In the genomic region with DNA sequence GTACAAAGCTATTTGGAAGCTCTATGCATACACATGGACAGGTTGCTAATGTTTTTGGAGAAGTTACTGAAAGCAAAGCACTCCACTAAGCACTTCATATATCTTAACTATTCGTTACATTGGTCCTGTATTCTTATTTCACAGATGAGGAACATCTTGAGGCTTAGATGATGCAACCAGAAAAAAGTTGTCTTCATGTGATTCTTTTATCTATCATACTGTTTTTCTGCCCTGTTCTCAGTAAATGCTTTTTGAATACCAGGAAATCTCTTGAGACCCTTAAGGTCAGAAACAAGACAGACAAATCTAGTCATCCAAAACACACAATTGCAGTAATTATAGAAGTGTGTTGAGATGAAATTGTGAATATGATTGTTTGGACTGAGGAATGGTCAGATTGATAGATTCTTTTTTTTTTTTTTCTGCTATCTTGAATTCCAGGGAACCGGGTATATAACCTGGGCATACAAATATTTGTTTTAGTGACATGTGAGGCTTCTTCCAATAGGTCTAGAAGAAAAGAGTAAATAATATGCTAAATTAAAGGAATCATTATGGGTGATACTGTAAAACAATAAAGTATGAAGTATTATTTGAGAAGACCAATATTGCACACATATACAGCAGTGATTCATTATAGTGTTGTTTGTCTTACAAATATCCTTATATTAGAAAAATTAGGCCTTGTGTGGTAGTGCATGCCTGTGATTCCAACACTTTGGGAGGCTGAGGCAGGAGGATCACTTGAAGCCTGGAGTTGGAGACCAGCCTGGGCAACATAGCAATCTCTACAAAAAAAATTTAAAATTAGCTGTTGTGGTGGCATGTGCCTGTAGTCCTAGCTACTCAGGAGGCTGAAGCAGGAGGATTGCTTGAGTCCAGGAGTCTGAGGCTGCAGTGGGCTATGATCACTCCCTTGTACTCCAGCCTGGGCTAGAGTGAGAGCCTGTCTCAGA, we compare ENCODE assay signal across 19 cellular contexts. TPM values are rescaled to one million over a fixed set of nuclear protein-coding genes. Genes with fewer than 3 reads are reported as not detected.
DNase-seq lines count a peak whose midpoint lies in the region; ATAC-seq, FAIRE-seq and TF ChIP-seq lines count a peak whose summit lies in the region.
"Had no signal": no experiment of that assay in that cellular context is flagged by ENCODE, and none has a peak within 500 bp of the region (broad histone marks: within the 10 kb centered on the region; RNA-seq: fewer than 3 reads in every experiment).

No MANE protein-coding gene starts in this region.

- H3K27ac Mint-ChIP-seq in activated CD4-positive, alpha-beta T cell treated with anti-CD3 and anti-CD28 coated beads for 36 hours: no peak overlapping the region
- H3K27ac Mint-ChIP-seq: activated T-helper 17 cell treated with anti-CD3 and anti-CD28 coated beads, Interleukin-2, amount 50 U/mL, for 72 hours; B cell had no signal

- dilution Hi-C loops in endothelial cell of umbilical vein (cut with MboI; ENCODE audit: extremely low pct_ligation_motif_present, low sequenced_read_pairs): no loop called here

- no peak overlapping the region for H3K27ac ChIP-seq in BLaER1 treated with 17β-estradiol and CSF1 and Interleukin-3, amounts not matched to agents 10 nM and 100 nM
- H3K27ac ChIP-seq in PC-3 (ENCODE audit: low read length) (no peak overlapping the region), endothelial cell of umbilical vein (ENCODE audit: insufficient read depth, low read depth, low read length) (no peak overlapping the region), mesenchymal stem cell (ENCODE audit: low read length, poor library complexity, severe bottlenecking) (no peak overlapping the region), tibial artery (no peak overlapping the region)

- H3K4me1 ChIP-seq in BLaER1 treated with 17β-estradiol and CSF1 and Interleukin-3, amounts not matched to agents 10 nM and 100 nM: peaks cover 0 to 24% (median 12%) of the 10 kb centered on the region in 10 experiments; a peak in 12 of 20 replicates
- H3K4me1 ChIP-seq in PC-3 (ENCODE audit: insufficient read depth, low read length): no peaks in the 10 kb centered on the region; the same call in 1 of the 2 replicates
- H3K4me1 ChIP-seq in endothelial cell of umbilical vein (ENCODE audit: control insufficient read depth, extremely low read depth, insufficient read depth, low read length): peaks cover 3% of the 10 kb centered on the region
- H3K4me1 ChIP-seq in mesenchymal stem cell (ENCODE audit: control insufficient read depth, insufficient read depth, low read depth, low read length): peaks cover 5% of the 10 kb centered on the region
- H3K4me1 ChIP-seq in tibial artery: peaks cover 0 to 36% (median 3%) of the 10 kb centered on the region in 4 donors

- no peak overlapping the region for H3K4ac ChIP-seq in mesenchymal stem cell (ENCODE audit: low read depth in 1 of 2, low read length in 2 of 2)

- H2BK15ac ChIP-seq in mesenchymal stem cell (ENCODE audit: low read depth, poor library complexity, severe bottlenecking): no peak overlapping the region

- POLR2A ChIA-PET in PC-3 (lab: Charles Lee; ENCODE audit: unreplicated experiment) (no interaction called here), endothelial cell of umbilical vein (lab: Charles Lee) (no interaction called here)
- POLR2A ChIA-PET in activated CD4-positive, alpha-beta T cell treated with anti-CD3 and anti-CD28 coated beads for 36 hours (lab: Charles Lee): no interaction called here

- no peak overlapping the region for H3K4me3 Mint-ChIP-seq in activated CD4-positive, alpha-beta T cell treated with anti-CD3 and anti-CD28 coated beads for 36 hours
- H3K4me3 Mint-ChIP-seq: activated T-helper 17 cell treated with anti-CD3 and anti-CD28 coated beads, Interleukin-2, amount 50 U/mL, for 72 hours; B cell; central memory CD8-positive, alpha-beta T cell had no signal

- no peak for FAIRE-seq in endothelial cell of umbilical vein (lab: Jason Lieb, UNC)
- FAIRE-seq: GM12878 had no signal

- no peak overlapping the region for H3K23ac ChIP-seq in mesenchymal stem cell (ENCODE audit: low read length in 2 of 2)

- no peak for DNase-seq in PC-3
- peak; percentile 9 for DNase-seq in endothelial cell of umbilical vein (ENCODE audit: low read depth, low spot score)
- DNase-seq in mesenchymal stem cell: no peak
- no peak for DNase-seq in activated CD4-positive, alpha-beta T cell treated with anti-CD3 and anti-CD28 coated beads for 36 hours
- DNase-seq in tibial artery: no peak
- no peak for DNase-seq in activated CD8-positive, alpha-beta memory T cell treated with anti-CD3 and anti-CD28 coated beads, Interleukin-2, amount 50 U/mL, for 4 hours
- DNase-seq: activated CD4-positive, CD25-positive, alpha-beta regulatory T cell; GDM1; Kasumi-1; mucosa of descending colon; NCI-H1105; NCI-H526 treated with DMSO at 0.1 percent for 48 hours; SHP77; stimulated activated naive CD4-positive, alpha-beta T cell had no signal

- peak overlapping the region in 7 of 11 experiments; percentile 1 to 43 (median 6); a peak in 8 of 22 replicates for H3K4me2 ChIP-seq in BLaER1 treated with 17β-estradiol and CSF1 and Interleukin-3, amounts not matched to agents 10 nM and 100 nM
- H3K4me2 ChIP-seq in PC-3 (ENCODE audit: low read length): no peak overlapping the region
- H3K4me2 ChIP-seq in endothelial cell of umbilical vein (ENCODE audit: insufficient read depth, low read length): no peak overlapping the region
- no peak overlapping the region for H3K4me2 ChIP-seq in mesenchymal stem cell (ENCODE audit: low read length, poor library complexity, severe bottlenecking)

- H2BK120ac ChIP-seq in mesenchymal stem cell (ENCODE audit: low read depth, low read length): no peak overlapping the region

- H3K79me1 ChIP-seq in mesenchymal stem cell (replicated peaks; ENCODE audit: low read length, poor library complexity, severe bottlenecking): peaks cover 13% of the 10 kb centered on the region

- no peak for TF ChIP-seq POLR2A in endothelial cell of umbilical vein (IDR thresholded peaks at IDR 0.05; ENCODE audit: low read depth, low read length)

- no CpG with 5 or more reads among the region's 2 CpGs for WGBS in mesenchymal stem cell

- H3K9me3 Mint-ChIP-seq in activated CD4-positive, alpha-beta T cell treated with anti-CD3 and anti-CD28 coated beads for 36 hours (ENCODE audit: low read depth): no peaks in the 10 kb centered on the region
- H3K9me3 Mint-ChIP-seq: activated T-helper 17 cell treated with anti-CD3 and anti-CD28 coated beads, Interleukin-2, amount 50 U/mL, for 72 hours; central memory CD8-positive, alpha-beta T cell had no signal

- H3K36me3 ChIP-seq in BLaER1 treated with 17β-estradiol and CSF1 and Interleukin-3, amounts not matched to agents 10 nM and 100 nM: peaks cover 0 to 4% (median 0%) of the 10 kb centered on the region in 11 experiments; a peak in 3 of 22 replicates
- H3K36me3 ChIP-seq in PC-3 (ENCODE audit: low read depth, low read length) (no peaks in the 10 kb centered on the region), endothelial cell of umbilical vein (ENCODE audit: control insufficient read depth in 2 of 2, extremely low read depth in 1 of 2, insufficient read depth in 2 of 2, low read length in 2 of 2) (no peaks in the 10 kb centered on the region), mesenchymal stem cell (ENCODE audit: control insufficient read depth in 1 of 2, insufficient read depth in 2 of 2, low read depth in 1 of 2, low read length in 2 of 2) (no peaks in the 10 kb centered on the region), tibial artery (no peaks in the 10 kb centered on the region)

- H3K9me3 ChIP-seq in BLaER1 treated with 17β-estradiol and CSF1 and Interleukin-3, amounts not matched to agents 10 nM and 100 nM (replicated peaks in 1 of 11): peaks cover 0 to 21% (median 11%) of the 10 kb centered on the region in 11 experiments; a peak in 8 of 22 replicates
- H3K9me3 ChIP-seq in PC-3 (ENCODE audit: low read length) (no peaks in the 10 kb centered on the region), endothelial cell of umbilical vein (replicated peaks; ENCODE audit: control insufficient read depth, insufficient read depth, low read length) (no peaks in the 10 kb centered on the region), mesenchymal stem cell (ENCODE audit: control insufficient read depth, low read length) (no peaks in the 10 kb centered on the region), tibial artery (no peaks in the 10 kb centered on the region)
- H3K9me3 ChIP-seq: mucosa of descending colon had no signal

- no peaks in the 10 kb centered on the region for H3K9me2 ChIP-seq in PC-3 (replicated peaks; ENCODE audit: low read length)

- no peak overlapping the region for H4K91ac ChIP-seq in mesenchymal stem cell (ENCODE audit: low read length)

- no peak overlapping the region for H4K8ac ChIP-seq in mesenchymal stem cell (ENCODE audit: low read length)

- no peaks in the 10 kb centered on the region for H3K36me3 Mint-ChIP-seq in activated CD4-positive, alpha-beta T cell treated with anti-CD3 and anti-CD28 coated beads for 36 hours (ENCODE audit: low read depth)

- H3K18ac ChIP-seq in mesenchymal stem cell (ENCODE audit: low read depth in 1 of 2, low read length in 2 of 2): peak overlapping the region in 1 of 2 experiments; percentile 12

- H3F3A ChIP-seq in PC-3 (ENCODE audit: low read length, unreplicated experiment): no peaks in the 10 kb centered on the region

- no peaks in the 10 kb centered on the region; a peak in 1 of 22 replicates for H4K20me1 ChIP-seq in BLaER1 treated with 17β-estradiol and CSF1 and Interleukin-3, amounts not matched to agents 10 nM and 100 nM
- peaks cover 6% of the 10 kb centered on the region; the same call in 1 of the 2 replicates for H4K20me1 ChIP-seq in PC-3 (ENCODE audit: low read length)
- no peaks in the 10 kb centered on the region for H4K20me1 ChIP-seq in endothelial cell of umbilical vein (replicated peaks; ENCODE audit: control insufficient read depth, extremely low read depth, insufficient read depth, low read length)

- BruUV-seq in PC-3 (replicated peaks; lab: Mats Ljungman, UMichigan) (no TSS peak), endothelial cell of umbilical vein (replicated peaks; lab: Mats Ljungman, UMichigan) (no TSS peak)

- H3K4me3 ChIP-seq in BLaER1 treated with 17β-estradiol and CSF1 and Interleukin-3, amounts not matched to agents 10 nM and 100 nM: no peak overlapping the region
- H3K4me3 ChIP-seq in PC-3 (ENCODE audit: low read length) (no peak overlapping the region), endothelial cell of umbilical vein (replicated peaks in 1 of 3; ENCODE audit: insufficient read depth in 1 of 3, low read depth in 1 of 3, low read length in 3 of 3) (no peak overlapping the region), mesenchymal stem cell (ENCODE audit: insufficient read depth in 1 of 2, low read depth in 1 of 2, low read length in 2 of 2) (no peak overlapping the region), tibial artery (no peak overlapping the region)
- H3K4me3 ChIP-seq: GM12878, mucosa of descending colon had no signal

- no peak overlapping the region for H3K9ac ChIP-seq in BLaER1 treated with 17β-estradiol and CSF1 and Interleukin-3, amounts not matched to agents 10 nM and 100 nM
- H3K9ac ChIP-seq in PC-3 (ENCODE audit: low read length) (no peak overlapping the region), endothelial cell of umbilical vein (replicated peaks; ENCODE audit: extremely low read depth, insufficient read depth, low read length) (no peak overlapping the region), mesenchymal stem cell (ENCODE audit: low read length) (peak overlapping the region; percentile 10)

- no peak overlapping the region for H3K14ac ChIP-seq in mesenchymal stem cell (ENCODE audit: low read length in 2 of 2)

- H2AK5ac ChIP-seq in mesenchymal stem cell (ENCODE audit: low read length, severe bottlenecking): no peak overlapping the region

- H3K9me1 ChIP-seq in endothelial cell of umbilical vein (replicated peaks; ENCODE audit: control insufficient read depth, extremely low read depth, insufficient read depth, low read length): no peaks in the 10 kb centered on the region

- peak; percentile 20; the same call in 1 of the 2 replicates for ATAC-seq in PC-3
- no peak for ATAC-seq in activated CD4-positive, alpha-beta T cell treated with anti-CD3 and anti-CD28 coated beads for 36 hours
- ATAC-seq: activated T-helper 17 cell treated with anti-CD3 and anti-CD28 coated beads, Interleukin-2, amount 50 U/mL, for 72 hours; GM12878; mucosa of descending colon had no signal

- CTCF ChIA-PET in PC-3 (lab: Charles Lee): no interaction called here
- CTCF ChIA-PET in endothelial cell of umbilical vein (lab: Charles Lee): no interaction called here
- CTCF ChIA-PET in activated CD4-positive, alpha-beta T cell treated with anti-CD3 and anti-CD28 coated beads for 36 hours (lab: Charles Lee): no interaction called here

- peaks cover 17% of the 10 kb centered on the region for H3K4me1 Mint-ChIP-seq in activated CD4-positive, alpha-beta T cell treated with anti-CD3 and anti-CD28 coated beads for 36 hours
- H3K4me1 Mint-ChIP-seq: activated T-helper 17 cell treated with anti-CD3 and anti-CD28 coated beads, Interleukin-2, amount 50 U/mL, for 72 hours had no signal

- no peak for TF ChIP-seq CTCF in PC-3 (conservative IDR thresholded peaks at IDR 0.05; ENCODE audit: low read depth, low read length)
- TF ChIP-seq CTCF in endothelial cell of umbilical vein (IDR thresholded peaks at IDR 0.05; ENCODE audit: extremely low read depth in 1 of 2, insufficient read depth in 1 of 2, low read depth in 1 of 2, low read length in 2 of 2): no peak
- no peak for TF ChIP-seq CTCF in tibial artery (IDR thresholded peaks at IDR 0.05)

- intact Hi-C loops in PC-3 (cut with micrococcal nuclease): no loop called here
- intact Hi-C loops in endothelial cell of umbilical vein (cut with micrococcal nuclease): no loop called here
- intact Hi-C loops in activated CD4-positive, alpha-beta T cell treated with anti-CD3 and anti-CD28 coated beads for 36 hours (cut with DNase I, micrococcal nuclease): no loop called here
- intact Hi-C loops in tibial artery (cut with DNase I; ENCODE audit: low total_unique reads): no loop called here

- no peak overlapping the region for H2AFZ ChIP-seq in PC-3 (ENCODE audit: low read length)
- no peak overlapping the region for H2AFZ ChIP-seq in endothelial cell of umbilical vein (ENCODE audit: low read depth, low read length)
- no peak overlapping the region for H2AFZ ChIP-seq in mesenchymal stem cell (ENCODE audit: low read depth, low read length)

- H3K27me3 ChIP-seq in BLaER1 treated with 17β-estradiol and CSF1 and Interleukin-3, amounts not matched to agents 10 nM and 100 nM: no peaks in the 10 kb centered on the region
- no peaks in the 10 kb centered on the region for H3K27me3 ChIP-seq in PC-3 (ENCODE audit: low read length)
- no peaks in the 10 kb centered on the region for H3K27me3 ChIP-seq in endothelial cell of umbilical vein (ENCODE audit: control insufficient read depth in 2 of 2, insufficient read depth in 2 of 2, low read length in 2 of 2)
- H3K27me3 ChIP-seq in mesenchymal stem cell (ENCODE audit: control insufficient read depth in 1 of 2, insufficient read depth in 1 of 2, low read length in 2 of 2): no peaks in the 10 kb centered on the region
- no peaks in the 10 kb centered on the region for H3K27me3 ChIP-seq in tibial artery

- no peaks in the 10 kb centered on the region for H3K27me3 Mint-ChIP-seq in activated CD4-positive, alpha-beta T cell treated with anti-CD3 and anti-CD28 coated beads for 36 hours
- H3K27me3 Mint-ChIP-seq: activated T-helper 17 cell treated with anti-CD3 and anti-CD28 coated beads, Interleukin-2, amount 50 U/mL, for 72 hours; B cell; central memory CD8-positive, alpha-beta T cell had no signal

- H3K79me2 ChIP-seq in PC-3 (ENCODE audit: low read length) (peaks cover 95% of the 10 kb centered on the region), endothelial cell of umbilical vein (ENCODE audit: control insufficient read depth, insufficient read depth, low read length) (peaks cover 26% of the 10 kb centered on the region)

- no peak overlapping the region for H2BK12ac ChIP-seq in mesenchymal stem cell (ENCODE audit: low read length in 2 of 2)

- H2BK5ac ChIP-seq in mesenchymal stem cell (ENCODE audit: low read depth, low read length, poor library complexity, severe bottlenecking): no peak overlapping the region

RNA-seq across cellular contexts. Expression of a gene that starts 33.7 kb away (rescaled TPM):
- total RNA-seq in PC-3 (2014; rRNA removed) (25.7 and 35.1 TPM in 2 replicates), endothelial cell of umbilical vein (31.6 and 34.8 TPM in 2 replicates)
- polyA plus RNA-seq in endothelial cell of umbilical vein: 5.0 and 8.4 TPM in 2 replicates
- polyA plus RNA-seq in endothelial cell of umbilical vein (2011; cell fraction: cytosol; rRNA removed): 11.3 and 11.8 TPM in 2 replicates
- polyA plus RNA-seq in endothelial cell of umbilical vein (2011; cell fraction: nucleus; rRNA removed): 23.7 and 25.8 TPM in 2 replicates
- 21.0 and 24.8 TPM in 2 replicates for polyA plus RNA-seq in endothelial cell of umbilical vein (2012)
- 32.1 and 45.1 TPM in 2 replicates for polyA minus RNA-seq in endothelial cell of umbilical vein
- polyA minus RNA-seq in endothelial cell of umbilical vein (2011; cell fraction: cytosol; rRNA and poly(A)+ RNA removed): 10.5 TPM
- 68.4 and 80.3 TPM in 2 replicates for polyA minus RNA-seq in endothelial cell of umbilical vein (2011; cell fraction: nucleus; rRNA and poly(A)+ RNA removed)
- polyA plus RNA-seq in mesenchymal stem cell (2013, experiment 1 of 2): 26.8 TPM
- 26.1 TPM for polyA plus RNA-seq in mesenchymal stem cell (2013, experiment 2 of 2)
- total RNA-seq in activated CD4-positive, alpha-beta T cell treated with anti-CD3 and anti-CD28 coated beads for 36 hours: 10 to 100 TPM; 27.3 to 28.5 TPM

Comparison
In these comparisons a context has a peak if more than half of its experiments do, and no peak if none do; other contexts are left out.
1. H3K4me2 ChIP-seq: peak in BLaER1 treated with 17β-estradiol and CSF1 and Interleukin-3, amounts not matched to agents 10 nM and 100 nM (7 of 11); none in PC-3 (single experiment), endothelial cell of umbilical vein (single experiment) and mesenchymal stem cell (single experiment).